ENCODE assay signal across 9 cellular contexts in genomic region chr2:47654790-47655562, GRCh38.
DNase-seq lines count a peak whose midpoint lies in the region; ATAC-seq, FAIRE-seq and TF ChIP-seq lines count a peak whose summit lies in the region.
"Had no signal": no experiment of that assay in that cellular context is flagged by ENCODE, and none has a peak within 500 bp of the region (broad histone marks: within the 10 kb centered on the region; RNA-seq: fewer than 3 reads in every experiment).

No MANE protein-coding gene starts in this region.

- no peaks in the 10 kb centered on the region for H3K36me3 Mint-ChIP-seq in T-cell

- intact Hi-C loops in HepG2 (cut with micrococcal nuclease; ENCODE audit: unreplicated experiment) (loop anchor here (1.0 kb wide), 1 partner anchor 113 kb away; no protein-coding TSS in a partner anchor), right lobe of liver (cut with DNase I) (no loop called here), OCI-LY7 (cut with micrococcal nuclease; ENCODE audit: unreplicated experiment) (loop anchor here (1.0 to 10.0 kb wide), 9 partner anchors 40 to 450 kb away; partner anchors contain the start of genes FBXO11, MSH2 and MSH6), left cardiac atrium (cut with DNase I) (no loop called here), heart left ventricle (cut with DNase I) (no loop called here)

- H2AFZ ChIP-seq in HepG2 (ENCODE audit: low read length), result no peak overlapping the region
- peak overlapping the region; percentile 57; the same call in 1 of the 2 replicates for H2AFZ ChIP-seq in OCI-LY7 (ENCODE audit: low read length)

- H3K36me3 ChIP-seq in HepG2 (replicated peaks in 1 of 2; ENCODE audit: control insufficient read depth in 1 of 2, insufficient read depth in 2 of 2, low read length in 2 of 2) (no peaks in the 10 kb centered on the region), right lobe of liver (no peaks in the 10 kb centered on the region), OCI-LY7 (ENCODE audit: insufficient read depth, low read length) (no peaks in the 10 kb centered on the region), heart left ventricle (no peaks in the 10 kb centered on the region)

- FAIRE-seq in HepG2 (lab: Jason Lieb, UNC), result no peak
- peak; percentile 86 for FAIRE-seq in urothelium cell line (lab: Jason Lieb, UNC)

- no peak overlapping the region for H3K27ac Mint-ChIP-seq in T-cell

- DNase-seq in HepG2 (ENCODE audit: low spot score), result no peak
- DNase-seq in right lobe of liver, result no peak
- DNase-seq in OCI-LY7 (ENCODE audit: low spot score), result peak; percentile 97
- peak; percentile 74 for DNase-seq in urothelium cell line (ENCODE audit: low spot score)
- no peak for DNase-seq in left cardiac atrium
- no peak for DNase-seq in T-cell
- no peak for DNase-seq in heart left ventricle
- DNase-seq: NCI-H446 treated with DMSO at 0.1 percent for 48 hours had no signal

- TF ChIP-seq POLR2A in HepG2 (IDR thresholded peaks at IDR 0.05; ENCODE audit: insufficient read depth in 1 of 2, low read depth in 2 of 2, low read length in 2 of 2) (no peak), right lobe of liver (IDR thresholded peaks at IDR 0.05) (no peak), heart left ventricle (IDR thresholded peaks at IDR 0.05) (no peak)

- ATAC-seq in HepG2 (no peak), right lobe of liver (no peak), HG03064 (IDR thresholded peaks at IDR 0.05; ENCODE audit: low read depth, unreplicated experiment) (peak; percentile 85), left cardiac atrium (no peak), T-cell (replicated peaks in 1 of 4) (no peak), heart left ventricle (no peak)

- H3K27ac ChIP-seq in HepG2 (ENCODE audit: extremely low read length, insufficient read depth, low read length) (no peak overlapping the region), right lobe of liver (no peak overlapping the region), OCI-LY7 (ENCODE audit: low read depth, low read length, poor library complexity, severe bottlenecking) (peak overlapping the region; percentile 97), heart left ventricle (no peak overlapping the region)

- TF ChIP-seq RAD21 in HepG2 (CRISPR knock-in tag; IDR thresholded peaks at IDR 0.05), result no peak

- no peak overlapping the region for H3K4me3 Mint-ChIP-seq in T-cell

- H3K9me3 Mint-ChIP-seq in T-cell, result no peaks in the 10 kb centered on the region

- BruUV-seq in HepG2 (replicated peaks; lab: Mats Ljungman, UMichigan) (no TSS peak), OCI-LY7 (replicated peaks; lab: Mats Ljungman, UMichigan) (no TSS peak)

- H4K20me1 ChIP-seq in HepG2 (ENCODE audit: insufficient read depth, low read length), result no peaks in the 10 kb centered on the region
- H4K20me1 ChIP-seq in OCI-LY7 (ENCODE audit: insufficient read depth, low read length), result no peaks in the 10 kb centered on the region

- no peaks in the 10 kb centered on the region for H3K9me2 ChIP-seq in OCI-LY7 (ENCODE audit: insufficient read depth, low read length)

- H3K79me2 ChIP-seq in HepG2 (ENCODE audit: insufficient read depth, low read length) (no peaks in the 10 kb centered on the region), OCI-LY7 (ENCODE audit: insufficient read depth, low read depth, low read length) (peaks cover 23% of the 10 kb centered on the region; the same call in 1 of the 2 replicates)

- H3K4me3 ChIP-seq in HepG2 (replicated peaks in 1 of 3; ENCODE audit: insufficient read depth in 1 of 3, low read depth in 2 of 3, low read length in 3 of 3) (no peak overlapping the region), right lobe of liver (no peak overlapping the region), OCI-LY7 (ENCODE audit: low read depth, low read length, poor library complexity, severe bottlenecking) (peak overlapping the region; percentile 71), heart left ventricle (no peak overlapping the region)

- TF ChIP-seq CTCF in HepG2 (CRISPR knock-in tag; IDR thresholded peaks at IDR 0.05), result no peak
- TF ChIP-seq CTCF in right lobe of liver (IDR thresholded peaks at IDR 0.05), result no peak
- no peak for TF ChIP-seq CTCF in OCI-LY7 (conservative IDR thresholded peaks at IDR 0.05; ENCODE audit: low read length)
- no peak for TF ChIP-seq CTCF in heart left ventricle (IDR thresholded peaks at IDR 0.05)

- no peak for TF ChIP-seq EP300 in HepG2 (IDR thresholded peaks at IDR 0.05; ENCODE audit: low read depth in 2 of 2, low read length in 2 of 2)
- TF ChIP-seq EP300 in HepG2 (CRISPR knock-in tag; IDR thresholded peaks at IDR 0.05; ENCODE audit: borderline replicate concordance), result no peak

- H3K27me3 Mint-ChIP-seq in T-cell, result peaks cover 0 to 6% of the 10 kb centered on the region in 2 donors

- POLR2A ChIA-PET in HepG2 (lab: Yijun Ruan, JAX) (no interaction called here), OCI-LY7 (lab: Charles Lee) (interaction anchor here (0.5 to 13.1 kb wide), 23 partner anchors 11 to 172 kb away, joined by 3 to 229 read pairs (median 4); no protein-coding TSS in a partner anchor), T-cell (lab: Charles Lee) (no interaction called here)

- H3K9me3 ChIP-seq in HepG2 (ENCODE audit: low read length), result no peaks in the 10 kb centered on the region
- no peaks in the 10 kb centered on the region for H3K9me3 ChIP-seq in right lobe of liver
- H3K9me3 ChIP-seq in OCI-LY7 (ENCODE audit: low read length), result no peaks in the 10 kb centered on the region
- no peaks in the 10 kb centered on the region for H3K9me3 ChIP-seq in heart left ventricle

- 13% methylated on average over 15 of the region's 15 CpGs for whole genome bisulfite sequencing in HepG2 (ENCODE audit: low lambda C conversion rate)
- WGBS in right lobe of liver (ENCODE audit: insufficient coverage, low coverage, low lambda C conversion rate, missing lambda C conversion rate), result 53% methylated on average over 8 of the region's 15 CpGs
- 64 to 71% (median 67%) methylated on average over 14 to 15 of the region's 15 CpGs for WGBS in heart left ventricle, 4 donors

- no peaks in the 10 kb centered on the region for H3K4me1 Mint-ChIP-seq in T-cell

- in situ Hi-C loops in HepG2 (cut with HindIII; ENCODE audit: extremely low pct_ligation_motif_present, low pct_unique_long_range_greater_than_20kb), result loop anchor here (5.0 kb wide), 1 partner anchor 112 kb away; no protein-coding TSS in a partner anchor

- H3K27me3 ChIP-seq in HepG2 (ENCODE audit: control insufficient read depth in 1 of 2, insufficient read depth in 2 of 2, low read length in 2 of 2), result peaks cover 7 to 51% of the 10 kb centered on the region in 2 experiments; a peak in 4 of 5 replicates
- no peaks in the 10 kb centered on the region for H3K27me3 ChIP-seq in right lobe of liver
- H3K27me3 ChIP-seq in heart left ventricle, result peaks cover 0 to 8% (median 0%) of the 10 kb centered on the region in 9 donors

- peak overlapping the region; percentile 49; the same call in 1 of the 2 replicates for H3K4me2 ChIP-seq in HepG2 (ENCODE audit: low read depth, low read length)
- peak overlapping the region; percentile 97 for H3K4me2 ChIP-seq in OCI-LY7 (ENCODE audit: low read length)

- peaks cover 12% of the 10 kb centered on the region for H3K4me1 ChIP-seq in HepG2 (ENCODE audit: insufficient read depth, low read length)
- no peaks in the 10 kb centered on the region for H3K4me1 ChIP-seq in right lobe of liver
- H3K4me1 ChIP-seq in OCI-LY7 (ENCODE audit: insufficient read depth, low read length, poor library complexity, severe bottlenecking), result peaks cover 87% of the 10 kb centered on the region
- peaks cover 0 to 5% (median 0%) of the 10 kb centered on the region in 12 donors for H3K4me1 ChIP-seq in heart left ventricle

- no peak overlapping the region for H3K9ac ChIP-seq in HepG2 (ENCODE audit: insufficient read depth, low read depth, low read length)

- CTCF ChIA-PET in HepG2 (lab: Yijun Ruan, JAX; ENCODE audit: low intra/inter-chr PET ratio, low total read pairs), result interaction anchor here (3.2 kb wide), 1 partner anchor 113 kb away, joined by 17 read pairs; no protein-coding TSS in a partner anchor
- CTCF ChIA-PET in OCI-LY7 (lab: Charles Lee; ENCODE audit: unreplicated experiment), result interaction anchor here (0.7 to 1.2 kb wide), 7 partner anchors 12 to 252 kb away, joined by 3 to 12 read pairs (median 4); partner anchors contain the start of gene MSH2
- CTCF ChIA-PET in T-cell (lab: Charles Lee), result no interaction called here

TF ChIP-seq in HepG2, 621 proteins besides CTCF, POLR2A, EP300 and RAD21:
- TF ChIP-seq THYN1 (CRISPR knock-in tag; IDR thresholded peaks at IDR 0.05; ENCODE audit: borderline replicate concordance, low read depth) (no peak), MTF2 (CRISPR knock-in tag; IDR thresholded peaks at IDR 0.05; ENCODE audit: borderline replicate concordance) (0 out of 2 replicates have a peak, but pooled peaks have one; percentile 37)
TF ChIP-seq in HepG2: peak in this region for 1.

Comparison
In these comparisons a context has a peak if more than half of its experiments do, and no peak if none do; other contexts are left out.
1. intact Hi-C loops: an anchor here in HepG2 (1.0 kb wide) and OCI-LY7 (1.0 to 10.0 kb wide); none called in right lobe of liver, left cardiac atrium and heart left ventricle.
2. DNase-seq: peak in OCI-LY7 (single experiment) and urothelium cell line (single experiment); none in HepG2 (single experiment), right lobe of liver (0 of 3), left cardiac atrium (single experiment), T-cell (0 of 34) and heart left ventricle (0 of 5).
3. CTCF ChIA-PET loops: an anchor here in HepG2 (3.2 kb wide) and OCI-LY7 (0.7 to 1.2 kb wide); none called in T-cell.